In genomic region chr5:36414869-36415282, GRCh38 we compare ENCODE assay signal across 8 cellular contexts.
DNase-seq lines count a peak whose midpoint lies in the region; ATAC-seq and TF ChIP-seq lines count a peak whose summit lies in the region.

No MANE protein-coding gene starts in this region.

- ATAC-seq in CD4-positive, alpha-beta T cell (ENCODE audit: poor library complexity): no peak
- no peak for ATAC-seq in HG03097 (IDR thresholded peaks at IDR 0.05; ENCODE audit: low FRiP score, unreplicated experiment)
- no peak for ATAC-seq in GM21515 (IDR thresholded peaks at IDR 0.05; ENCODE audit: unreplicated experiment)

- TF ChIP-seq POLR2A in thyroid gland (IDR thresholded peaks at IDR 0.05): no peak

- no peak for DNase-seq in CD4-positive, alpha-beta T cell
- DNase-seq in left ventricle myocardium inferior: no peak
- DNase-seq in thyroid gland: no peak
- no peak for DNase-seq in cortex of kidney (lab: John Stamatoyannopoulos, UW)

- H3K27ac ChIP-seq in CD4-positive, alpha-beta T cell (ENCODE audit: low read depth, low read length): no peak overlapping the region
- H3K27ac ChIP-seq in KMS-11 (no peak overlapping the region), SU-DHL-6 (ENCODE audit: low read depth, low read length) (no peak overlapping the region), left ventricle myocardium inferior (replicated peaks) (peak overlapping the region; percentile 19), thyroid gland (no peak overlapping the region)

- intact Hi-C loops in CD4-positive, alpha-beta T cell (cut with DNase I, micrococcal nuclease): loop anchor here (2.0 to 5.0 kb wide), 2 partner anchors 92 kb away; no protein-coding TSS in a partner anchor
- intact Hi-C loops in left ventricle myocardium inferior (cut with micrococcal nuclease): loop anchor here (5.0 kb wide), 1 partner anchor 282 kb away; no protein-coding TSS in a partner anchor
- intact Hi-C loops in thyroid gland (cut with DNase I): loop anchor here (5.0 kb wide), 2 partner anchors 92 to 277 kb away; no protein-coding TSS in a partner anchor

- H3K9ac ChIP-seq in KMS-11 (no peak overlapping the region), SU-DHL-6 (ENCODE audit: low read length) (no peak overlapping the region)

- peaks cover 3% of the 10 kb centered on the region for H3K9me3 Mint-ChIP-seq in CD4-positive, alpha-beta T cell

- H3K27me3 Mint-ChIP-seq in CD4-positive, alpha-beta T cell: peaks cover 5% of the 10 kb centered on the region

- H3K4me1 Mint-ChIP-seq in CD4-positive, alpha-beta T cell (ENCODE audit: low read depth): peaks cover 14% of the 10 kb centered on the region

- H3K4me2 ChIP-seq in KMS-11 (no peak overlapping the region), SU-DHL-6 (ENCODE audit: low read depth, low read length, poor library complexity, severe bottlenecking) (no peak overlapping the region)

- CTCF ChIA-PET in CD4-positive, alpha-beta T cell (lab: Charles Lee): interaction anchor here (0.6 kb wide), 2 partner anchors 342 to 1044 kb away, joined by 3 read pairs; no protein-coding TSS in a partner anchor

- WGBS in thyroid gland, 2 donors: 28 to 33% methylated on average over 3 of the region's 3 CpGs

- H3K27me3 ChIP-seq in CD4-positive, alpha-beta T cell (ENCODE audit: control insufficient read depth, insufficient read depth, low read length): no peaks in the 10 kb centered on the region
- H3K27me3 ChIP-seq in KMS-11 (ENCODE audit: insufficient read depth, low read depth) (no peaks in the 10 kb centered on the region), SU-DHL-6 (ENCODE audit: low read length) (no peaks in the 10 kb centered on the region), left ventricle myocardium inferior (ENCODE audit: low read depth) (no peaks in the 10 kb centered on the region), thyroid gland (no peaks in the 10 kb centered on the region)

- POLR2A ChIA-PET in CD4-positive, alpha-beta T cell (lab: Charles Lee): no interaction called here

- no peaks in the 10 kb centered on the region for H3K9me2 ChIP-seq in SU-DHL-6 (replicated peaks; ENCODE audit: insufficient read depth, low read length)

- H3K9me3 ChIP-seq in CD4-positive, alpha-beta T cell (ENCODE audit: control insufficient read depth, low read length): no peaks in the 10 kb centered on the region
- H3K9me3 ChIP-seq in SU-DHL-6 (ENCODE audit: insufficient read depth, low read length) (no peaks in the 10 kb centered on the region), left ventricle myocardium inferior (replicated peaks) (peaks cover 4% of the 10 kb centered on the region), thyroid gland (no peaks in the 10 kb centered on the region)

- no peaks in the 10 kb centered on the region for H3K36me3 ChIP-seq in KMS-11 (ENCODE audit: insufficient read depth)
- H3K36me3 ChIP-seq in SU-DHL-6 (ENCODE audit: low read length): no peaks in the 10 kb centered on the region
- H3K36me3 ChIP-seq in left ventricle myocardium inferior: no peaks in the 10 kb centered on the region
- H3K36me3 ChIP-seq in thyroid gland: no peaks in the 10 kb centered on the region

- peak; percentile 20 for TF ChIP-seq CTCF in CD4-positive, alpha-beta T cell (IDR thresholded peaks at IDR 0.05)
- TF ChIP-seq CTCF in KMS-11 (conservative IDR thresholded peaks at IDR 0.05; ENCODE audit: low read depth, low read length): peak; percentile 74
- TF ChIP-seq CTCF in SU-DHL-6 (IDR thresholded peaks at IDR 0.05; ENCODE audit: insufficient read depth, low read length, poor library complexity, severe bottlenecking): peak; percentile 15
- peak; percentile 65 for TF ChIP-seq CTCF in left ventricle myocardium inferior (IDR thresholded peaks at IDR 0.05; ENCODE audit: borderline replicate concordance)
- TF ChIP-seq CTCF in thyroid gland (IDR thresholded peaks at IDR 0.05): peak in 4 of 6 experiments; percentile 6 to 75 (median 62)

- H3K36me3 Mint-ChIP-seq in CD4-positive, alpha-beta T cell (ENCODE audit: low read depth): no peaks in the 10 kb centered on the region

- H3K4me3 ChIP-seq in KMS-11 (IDR thresholded peaks at IDR 0.05; ENCODE audit: insufficient read depth, low read depth, low read length): no peak overlapping the region
- no peak overlapping the region for H3K4me3 ChIP-seq in SU-DHL-6 (ENCODE audit: insufficient read depth, low read length, poor library complexity, severe bottlenecking)
- no peak overlapping the region for H3K4me3 ChIP-seq in left ventricle myocardium inferior
- H3K4me3 ChIP-seq in thyroid gland (replicated peaks in 1 of 3): no peak overlapping the region

- no peaks in the 10 kb centered on the region for H3K79me2 ChIP-seq in KMS-11 (ENCODE audit: insufficient read depth, low read depth)
- H3K79me2 ChIP-seq in SU-DHL-6 (ENCODE audit: insufficient read depth, low read length): no peaks in the 10 kb centered on the region

- H4K20me1 ChIP-seq in KMS-11 (ENCODE audit: insufficient read depth) (no peaks in the 10 kb centered on the region), SU-DHL-6 (ENCODE audit: low read depth, low read length) (no peaks in the 10 kb centered on the region)

- H3K4me1 ChIP-seq in KMS-11 (ENCODE audit: low read depth, poor library complexity, severe bottlenecking) (no peaks in the 10 kb centered on the region), left ventricle myocardium inferior (peaks cover 14% of the 10 kb centered on the region), thyroid gland (no peaks in the 10 kb centered on the region)

- H3K27ac Mint-ChIP-seq in CD4-positive, alpha-beta T cell: no peak overlapping the region

- no peak overlapping the region for H2AFZ ChIP-seq in KMS-11 (ENCODE audit: low read depth)
- H2AFZ ChIP-seq in SU-DHL-6 (ENCODE audit: low read depth, low read length, severe bottlenecking): no peak overlapping the region

- no peaks in the 10 kb centered on the region for H3F3A ChIP-seq in SU-DHL-6 (ENCODE audit: insufficient read depth)

- no peak overlapping the region for H3K4me3 Mint-ChIP-seq in CD4-positive, alpha-beta T cell

Comparison
In these comparisons a context has a peak if more than half of its experiments do, and no peak if none do; other contexts are left out.
1. CTCF ChIP-seq: peak in every context shown above with its lines; median percentile 74 in KMS-11; 65 in left ventricle myocardium inferior; 62 in thyroid gland; 20 in CD4-positive, alpha-beta T cell; 15 in SU-DHL-6.